17 cellular contexts compared by ENCODE assay signal in the genomic region with DNA sequence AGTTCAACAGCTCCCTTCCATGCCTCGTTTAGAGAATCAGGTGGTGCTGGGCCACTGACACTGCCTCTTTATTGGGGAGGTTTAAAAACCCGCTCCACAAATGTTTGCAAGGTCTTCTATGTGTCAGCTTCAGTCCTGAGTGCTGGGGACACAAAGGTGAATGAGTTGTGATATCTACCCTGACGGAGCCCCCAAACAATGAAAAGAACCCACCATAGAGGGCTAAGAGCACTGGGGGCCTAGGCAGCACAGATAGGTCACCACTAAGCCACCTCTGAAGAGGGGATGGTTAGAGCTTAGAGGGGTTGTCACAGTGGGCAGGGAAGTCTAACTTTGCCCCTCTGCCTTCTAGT. TPM values are rescaled to one million over a fixed set of nuclear protein-coding genes. Genes with fewer than 3 reads are reported as not detected.
A peak's percentile ranks its signal among the peaks of the same experiment; 100 is the strongest.
DNase-seq lines count a peak whose midpoint lies in the region; ATAC-seq and TF ChIP-seq lines count a peak whose summit lies in the region.
"Had no signal": no experiment of that assay in that cellular context is flagged by ENCODE, and none has a peak within 500 bp of the region (broad histone marks: within the 10 kb centered on the region; RNA-seq: fewer than 3 reads in every experiment).

No MANE protein-coding gene starts in this region.

- no peak overlapping the region for H3K4me3 Mint-ChIP-seq in activated CD4-positive, alpha-beta T cell treated with anti-CD3 and anti-CD28 coated beads for 36 hours
- H3K4me3 Mint-ChIP-seq in stimulated activated effector memory CD8-positive, alpha-beta T cell treated with anti-CD3 and anti-CD28 coated beads, Interleukin-12 subunit alpha, Interleukin-12 subunit beta, amount 100 ng/mL, for 72 hours: no peak overlapping the region
- H3K4me3 Mint-ChIP-seq: endodermal cell had no signal

- CTCF ChIA-PET in activated CD4-positive, alpha-beta T cell treated with anti-CD3 and anti-CD28 coated beads for 36 hours (lab: Charles Lee): interaction anchor here (0.7 to 1.1 kb wide), 2 partner anchors 19 to 387 kb away, joined by 3 to 5 read pairs; no protein-coding TSS in a partner anchor
- CTCF ChIA-PET in HEK293T (lab: Yijun Ruan, JAX): no interaction called here

- no peaks in the 10 kb centered on the region for H4K20me1 ChIP-seq in SU-DHL-6 (ENCODE audit: low read depth, low read length)

- WGBS in esophagus, 2 donors: 78 to 81% methylated on average over 3 of the region's 3 CpGs

- H3K9me3 ChIP-seq in SU-DHL-6 (ENCODE audit: insufficient read depth, low read length) (no peaks in the 10 kb centered on the region), esophagus (ENCODE audit: control insufficient read depth in 2 of 2, insufficient read depth in 1 of 2, low read depth in 1 of 2, low read length in 1 of 2) (no peaks in the 10 kb centered on the region), upper lobe of right lung (no peaks in the 10 kb centered on the region)
- H3K9me3 ChIP-seq: heart left ventricle, stomach had no signal

- POLR2A ChIA-PET in activated CD4-positive, alpha-beta T cell treated with anti-CD3 and anti-CD28 coated beads for 36 hours (lab: Charles Lee): no interaction called here
- POLR2A ChIA-PET in HEK293T (lab: Yijun Ruan, JAX): no interaction called here

- H3K27me3 Mint-ChIP-seq in activated CD4-positive, alpha-beta T cell treated with anti-CD3 and anti-CD28 coated beads for 36 hours: no peaks in the 10 kb centered on the region

- H2AFZ ChIP-seq in SU-DHL-6 (ENCODE audit: low read depth, low read length, severe bottlenecking): no peak overlapping the region

- H3F3A ChIP-seq in SU-DHL-6 (ENCODE audit: insufficient read depth): no peaks in the 10 kb centered on the region

- H3K9ac ChIP-seq in SU-DHL-6 (ENCODE audit: low read length): no peak overlapping the region

- intact Hi-C loops in activated CD4-positive, alpha-beta T cell treated with anti-CD3 and anti-CD28 coated beads for 36 hours (cut with DNase I, micrococcal nuclease): loop anchor here in 1 of 2 experiments (2.0 kb wide), 2 partner anchors 22 to 64 kb away; a partner anchor contains a TSS
- intact Hi-C loops in upper lobe of right lung (cut with DNase I): no loop called here

- H3K27ac ChIP-seq in SU-DHL-6 (ENCODE audit: low read depth, low read length) (peak overlapping the region; percentile 22; the same call in 1 of the 2 replicates), esophagus (ENCODE audit: low read depth in 2 of 2, low read length in 1 of 2) (peak overlapping the region; percentile 44 to 89), upper lobe of right lung (no peak overlapping the region)
- H3K27ac ChIP-seq: HL-60 had no signal

- no peaks in the 10 kb centered on the region for H3K27me3 ChIP-seq in SU-DHL-6 (ENCODE audit: low read length)
- no peaks in the 10 kb centered on the region for H3K27me3 ChIP-seq in esophagus (ENCODE audit: control insufficient read depth in 1 of 2, insufficient read depth in 2 of 2, low read length in 2 of 2)
- H3K27me3 ChIP-seq in upper lobe of right lung: no peaks in the 10 kb centered on the region
- H3K27me3 ChIP-seq: heart left ventricle, stomach had no signal

- H3K79me2 ChIP-seq in SU-DHL-6 (ENCODE audit: insufficient read depth, low read length): no peaks in the 10 kb centered on the region

- DNase-seq in activated CD4-positive, alpha-beta T cell treated with anti-CD3 and anti-CD28 coated beads for 36 hours: no peak
- DNase-seq in activated CD4-positive, alpha-beta T cell treated with anti-CD3 and anti-CD28 coated beads, Interleukin-2, amount 50 U/mL, for 1 hour: no peak
- no peak for DNase-seq in stimulated activated effector memory CD8-positive, alpha-beta T cell treated with anti-CD3 and anti-CD28 coated beads, Interleukin-12 subunit alpha, Interleukin-12 subunit beta, amount 100 ng/mL, for 72 hours (ENCODE audit: low spot score in 2 of 2)
- DNase-seq in upper lobe of right lung (no peak), HEK293T (ENCODE audit: extremely low spot score) (no peak)
- DNase-seq: activated T-cell treated with anti-CD3 and anti-CD28 coated beads, Interleukin-2, amount 50 U/mL, for 1 hour; COR-L47; endodermal cell; heart left ventricle; NCI-H2081; NCI-H748 treated with DMSO at 0.1 percent for 48 hours; SHP77 had no signal

- no peak overlapping the region for H3K4me2 ChIP-seq in SU-DHL-6 (ENCODE audit: low read depth, low read length, poor library complexity, severe bottlenecking)

- TF ChIP-seq CTCF in SU-DHL-6 (IDR thresholded peaks at IDR 0.05; ENCODE audit: insufficient read depth, low read length, poor library complexity, severe bottlenecking) (no peak), upper lobe of right lung (IDR thresholded peaks at IDR 0.05) (no peak)

- H3K4me1 Mint-ChIP-seq in activated CD4-positive, alpha-beta T cell treated with anti-CD3 and anti-CD28 coated beads for 36 hours: peaks cover 30% of the 10 kb centered on the region
- peaks cover 24% of the 10 kb centered on the region for H3K4me1 Mint-ChIP-seq in stimulated activated effector memory CD8-positive, alpha-beta T cell treated with anti-CD3 and anti-CD28 coated beads, Interleukin-12 subunit alpha, Interleukin-12 subunit beta, amount 100 ng/mL, for 72 hours
- H3K4me1 Mint-ChIP-seq: endodermal cell had no signal

- H3K4me3 ChIP-seq in SU-DHL-6 (ENCODE audit: insufficient read depth, low read length, poor library complexity, severe bottlenecking) (no peak overlapping the region), esophagus (ENCODE audit: low read depth in 1 of 2, low read length in 2 of 2) (no peak overlapping the region), upper lobe of right lung (no peak overlapping the region)
- H3K4me3 ChIP-seq: heart left ventricle, stomach had no signal

- H3K4me1 ChIP-seq in esophagus (ENCODE audit: control insufficient read depth in 2 of 2, insufficient read depth in 2 of 2, low read length in 1 of 2) (peaks cover 6 to 7% of the 10 kb centered on the region in 2 donors), upper lobe of right lung (peaks cover 8% of the 10 kb centered on the region)

- peak overlapping the region; percentile 91 for H3K27ac Mint-ChIP-seq in activated CD4-positive, alpha-beta T cell treated with anti-CD3 and anti-CD28 coated beads for 36 hours
- peak overlapping the region; percentile 94 for H3K27ac Mint-ChIP-seq in stimulated activated effector memory CD8-positive, alpha-beta T cell treated with anti-CD3 and anti-CD28 coated beads, Interleukin-12 subunit alpha, Interleukin-12 subunit beta, amount 100 ng/mL, for 72 hours
- H3K27ac Mint-ChIP-seq: endodermal cell had no signal

- H3K9me3 Mint-ChIP-seq in activated CD4-positive, alpha-beta T cell treated with anti-CD3 and anti-CD28 coated beads for 36 hours (ENCODE audit: low read depth): no peaks in the 10 kb centered on the region
- H3K9me3 Mint-ChIP-seq in stimulated activated effector memory CD8-positive, alpha-beta T cell treated with anti-CD3 and anti-CD28 coated beads, Interleukin-12 subunit alpha, Interleukin-12 subunit beta, amount 100 ng/mL, for 72 hours: no peaks in the 10 kb centered on the region
- H3K9me3 Mint-ChIP-seq: endodermal cell had no signal

- H3K36me3 Mint-ChIP-seq in activated CD4-positive, alpha-beta T cell treated with anti-CD3 and anti-CD28 coated beads for 36 hours (ENCODE audit: low read depth): peaks cover 18% of the 10 kb centered on the region
- H3K36me3 Mint-ChIP-seq in stimulated activated effector memory CD8-positive, alpha-beta T cell treated with anti-CD3 and anti-CD28 coated beads, Interleukin-12 subunit alpha, Interleukin-12 subunit beta, amount 100 ng/mL, for 72 hours: peaks cover 15% of the 10 kb centered on the region

- no peaks in the 10 kb centered on the region for H3K9me2 ChIP-seq in SU-DHL-6 (replicated peaks; ENCODE audit: insufficient read depth, low read length)

- no peak for ATAC-seq in activated CD4-positive, alpha-beta T cell treated with anti-CD3 and anti-CD28 coated beads for 36 hours
- ATAC-seq in stimulated activated effector memory CD8-positive, alpha-beta T cell treated with anti-CD3 and anti-CD28 coated beads, Interleukin-12 subunit alpha, Interleukin-12 subunit beta, amount 100 ng/mL, for 72 hours: no peak
- no peak for ATAC-seq in upper lobe of right lung
- ATAC-seq in GM18867 (IDR thresholded peaks at IDR 0.05; ENCODE audit: unreplicated experiment): no peak
- ATAC-seq: heart left ventricle had no signal

- H3K36me3 ChIP-seq in SU-DHL-6 (ENCODE audit: low read length) (no peaks in the 10 kb centered on the region), esophagus (ENCODE audit: control insufficient read depth in 2 of 2, insufficient read depth in 2 of 2, low read length in 1 of 2) (peaks cover 2 to 7% of the 10 kb centered on the region in 2 donors), upper lobe of right lung (no peaks in the 10 kb centered on the region)

TF ChIP-seq in HEK293T, 16 proteins besides CTCF, POLR2A, EP300 and RAD21:
- no peak for TF ChIP-seq FOXM1 (IDR thresholded peaks at IDR 0.05; ENCODE audit: borderline replicate concordance)
- no peak for TF ChIP-seq TARDBP (IDR thresholded peaks at IDR 0.05)
- no peak for TF ChIP-seq ELF4 (IDR thresholded peaks at IDR 0.05)
- TF ChIP-seq BHLHE40 (IDR thresholded peaks at IDR 0.05; ENCODE audit: borderline replicate concordance): no peak
- TF ChIP-seq, protein P1, sequence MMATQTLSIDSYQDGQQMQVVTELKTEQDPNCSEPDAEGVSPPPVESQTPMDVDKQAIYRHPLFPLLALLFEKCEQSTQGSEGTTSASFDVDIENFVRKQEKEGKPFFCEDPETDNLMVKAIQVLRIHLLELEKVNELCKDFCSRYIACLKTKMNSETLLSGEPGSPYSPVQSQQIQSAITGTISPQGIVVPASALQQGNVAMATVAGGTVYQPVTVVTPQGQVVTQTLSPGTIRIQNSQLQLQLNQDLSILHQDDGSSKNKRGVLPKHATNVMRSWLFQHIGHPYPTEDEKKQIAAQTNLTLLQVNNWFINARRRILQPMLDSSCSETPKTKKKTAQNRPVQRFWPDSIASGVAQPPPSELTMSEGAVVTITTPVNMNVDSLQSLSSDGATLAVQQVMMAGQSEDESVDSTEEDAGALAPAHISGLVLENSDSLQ (IDR thresholded peaks at IDR 0.05): no peak
- TF ChIP-seq FOXA1 (IDR thresholded peaks at IDR 0.05): no peak
- TF ChIP-seq NFRKB (IDR thresholded peaks at IDR 0.05): no peak
- no peak for TF ChIP-seq FOXK2 (IDR thresholded peaks at IDR 0.05)
- TF ChIP-seq ARNT (IDR thresholded peaks at IDR 0.05): no peak
- TF ChIP-seq L3MBTL2 (conservative IDR thresholded peaks at IDR 0.05): no peak

RNA-seq across cellular contexts. Expression of a gene that starts 22.0 kb away (rescaled TPM):
- 1 to 10 TPM; 2.5 to 2.7 TPM for total RNA-seq in activated CD4-positive, alpha-beta T cell treated with anti-CD3 and anti-CD28 coated beads for 36 hours
- 10 to 100 TPM; 28.7 to 29.5 TPM for polyA plus RNA-seq in esophagus
- 45.9 TPM for total RNA-seq in upper lobe of right lung

Comparison
In these comparisons a context has a peak if more than half of its experiments do, and no peak if none do; other contexts are left out.
1. RNA of a gene that starts 22.0 kb away (total RNA-seq): 45.9 TPM in upper lobe of right lung (single experiment); 2.5 to 2.7 TPM in activated CD4-positive, alpha-beta T cell treated with anti-CD3 and anti-CD28 coated beads for 36 hours; every median in the first group is over 10 times any median in the second.